Comparison of ENCODE assay signal across 1 cellular context in the genomic region with DNA sequence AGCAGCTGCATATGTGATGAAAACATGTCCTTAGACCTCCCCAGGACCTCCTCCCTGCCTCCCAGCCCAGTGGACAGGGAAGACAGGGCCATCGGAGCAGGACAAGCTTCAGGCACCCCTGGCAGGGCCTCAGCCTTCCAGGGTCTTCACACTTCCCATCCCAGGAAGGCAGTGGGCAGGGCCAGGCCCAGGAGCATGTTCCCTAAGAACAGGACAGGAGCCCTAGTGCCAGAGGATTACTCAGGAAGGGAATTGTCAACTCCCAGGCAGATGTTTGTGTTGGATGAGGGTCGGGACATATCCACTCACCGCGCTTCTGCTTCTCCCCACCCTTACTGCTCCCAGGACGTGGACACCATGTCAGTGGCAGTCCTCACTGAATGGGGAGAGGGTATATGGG.
TF ChIP-seq lines count a peak whose summit lies in the region.

No MANE protein-coding gene starts in this region.

TF ChIP-seq in H1, 55 proteins besides CTCF, POLR2A, EP300 and RAD21 (continued from another document):
- TF ChIP-seq POLR2AphosphoS5 (IDR thresholded peaks at IDR 0.05; ENCODE audit: low read depth, low read length) (no peak), PHF8 (conservative IDR thresholded peaks at IDR 0.05; ENCODE audit: low read depth, low read length) (no peak), ZNF274 (IDR thresholded peaks at IDR 0.05; ENCODE audit: borderline replicate concordance, extremely low read depth, low read length) (no peak), SIRT6 (IDR thresholded peaks at IDR 0.05; ENCODE audit: low read length) (no peak), SIX5 (IDR thresholded peaks at IDR 0.05; ENCODE audit: low read depth, low read length) (no peak), NANOG (IDR thresholded peaks at IDR 0.05; ENCODE audit: insufficient read depth, low read depth, low read length, poor library complexity, severe bottlenecking) (no peak), RXRA (IDR thresholded peaks at IDR 0.05; ENCODE audit: insufficient read depth, low read depth, low read length) (no peak), SP1 (IDR thresholded peaks at IDR 0.05; ENCODE audit: low read depth, low read length) (no peak), POU5F1 (IDR thresholded peaks at IDR 0.05; ENCODE audit: low read depth, low read length) (no peak), EGR1 (IDR thresholded peaks at IDR 0.05; ENCODE audit: borderline replicate concordance, low read depth, low read length) (no peak)
- TF ChIP-seq, protein P1, sequence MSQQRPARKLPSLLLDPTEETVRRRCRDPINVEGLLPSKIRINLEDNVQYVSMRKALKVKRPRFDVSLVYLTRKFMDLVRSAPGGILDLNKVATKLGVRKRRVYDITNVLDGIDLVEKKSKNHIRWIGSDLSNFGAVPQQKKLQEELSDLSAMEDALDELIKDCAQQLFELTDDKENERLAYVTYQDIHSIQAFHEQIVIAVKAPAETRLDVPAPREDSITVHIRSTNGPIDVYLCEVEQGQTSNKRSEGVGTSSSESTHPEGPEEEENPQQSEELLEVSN (IDR thresholded peaks at IDR 0.05): no peak
